2 cellular contexts compared by ENCODE assay signal in genomic region chr19:48765816-48766215, GRCh38. TPM values are rescaled to one million over a fixed set of nuclear protein-coding genes. Genes with fewer than 3 reads are reported as not detected.
"Had no signal": no experiment of that assay in that cellular context is flagged by ENCODE, and none has a peak within 500 bp of the region (broad histone marks: within the 10 kb centered on the region; RNA-seq: fewer than 3 reads in every experiment).

No MANE protein-coding gene starts in this region.

RNA-seq across cellular contexts. Expression of gene FGF21, which starts 10.5 kb away (rescaled TPM):
- total RNA-seq: PC-3, SK-MEL-5 had no signal

RNA-seq across cellular contexts. Expression of gene IZUMO1, which starts 19.1 kb away (rescaled TPM):
- total RNA-seq: PC-3, SK-MEL-5 had no signal
